In the genomic region with DNA sequence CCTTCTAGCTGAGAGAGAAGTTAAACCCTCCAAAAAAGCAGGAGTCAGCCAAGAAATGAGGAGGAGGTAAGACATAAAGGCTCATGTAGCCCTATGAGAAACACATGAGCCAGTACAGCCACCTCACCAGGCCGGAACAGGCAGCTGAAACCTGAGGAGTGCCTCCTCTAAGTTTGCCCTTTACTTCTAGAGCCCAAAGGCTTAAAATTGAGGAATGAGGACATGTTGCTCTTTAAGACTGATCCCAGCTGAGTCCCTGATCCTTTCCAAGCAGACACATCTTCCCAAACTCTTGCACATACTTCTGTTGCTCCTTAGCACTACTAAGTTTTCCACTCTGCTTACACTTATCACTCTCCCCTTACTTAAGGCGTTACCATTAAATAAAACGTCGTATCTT, we compare ENCODE assay signal across 14 cellular contexts.
DNase-seq lines count a peak whose midpoint lies in the region; ATAC-seq and TF ChIP-seq lines count a peak whose summit lies in the region.
"Had no signal": no experiment of that assay in that cellular context is flagged by ENCODE, and none has a peak within 500 bp of the region (broad histone marks: within the 10 kb centered on the region; RNA-seq: fewer than 3 reads in every experiment).

No MANE protein-coding gene starts in this region.

- peak overlapping the region in 1 of 2 donors; percentile 2 for H3K4me3 ChIP-seq in left lung
- H3K4me3 ChIP-seq in stomach smooth muscle (ENCODE audit: low read length in 2 of 2): peak overlapping the region; percentile 15 to 52
- H3K4me3 ChIP-seq in CD4-positive, alpha-beta memory T cell (ENCODE audit: low read length in 2 of 2): no peak overlapping the region
- H3K4me3 ChIP-seq: GM12878, K562, spleen had no signal

- peaks cover 0 to 16% of the 10 kb centered on the region in 2 donors for H3K36me3 ChIP-seq in left lung
- peaks cover 15 to 18% of the 10 kb centered on the region in 2 donors for H3K36me3 ChIP-seq in stomach smooth muscle (ENCODE audit: control insufficient read depth in 2 of 2, insufficient read depth in 2 of 2, low read length in 2 of 2)
- no peaks in the 10 kb centered on the region for H3K36me3 ChIP-seq in CD4-positive, alpha-beta memory T cell (ENCODE audit: insufficient read depth, low read length)

- no peaks in the 10 kb centered on the region for H3K4me1 Mint-ChIP-seq in CD4-positive, alpha-beta memory T cell

- H3K9me3 ChIP-seq in left lung: no peaks in the 10 kb centered on the region
- no peaks in the 10 kb centered on the region for H3K9me3 ChIP-seq in stomach smooth muscle (ENCODE audit: control insufficient read depth in 2 of 2, low read length in 2 of 2)
- H3K9me3 ChIP-seq in CD4-positive, alpha-beta memory T cell (ENCODE audit: control insufficient read depth in 1 of 2, low read length in 2 of 2): no peaks in the 10 kb centered on the region
- H3K9me3 ChIP-seq: spleen had no signal

- POLR2A ChIA-PET in CD4-positive, alpha-beta memory T cell (lab: Charles Lee; ENCODE audit: partially characterized antibody): no interaction called here

- DNase-seq in LHCN-M2 (ENCODE audit: low read depth): peak; percentile 51
- peak in 1 of 2 donors; percentile 15 for DNase-seq in left lung
- no peak for DNase-seq in stimulated activated CD4-positive, alpha-beta T cell treated with anti-CD3 and anti-CD28 coated beads, Interleukin-4, amount 100 ng/mL, for 1 hour
- no peak for DNase-seq in CD4-positive, alpha-beta memory T cell
- DNase-seq in activated CD4-positive, alpha-beta T cell treated with anti-CD3 and anti-CD28 coated beads for 48 hours: no peak
- DNase-seq: foreskin melanocyte, NCI-H2171, spleen had no signal

- no peaks in the 10 kb centered on the region for H3K36me3 Mint-ChIP-seq in CD4-positive, alpha-beta memory T cell

- peak; percentile 83 for ATAC-seq in left lung
- no peak for ATAC-seq in HG02970 (IDR thresholded peaks at IDR 0.05; ENCODE audit: low FRiP score, unreplicated experiment)
- ATAC-seq: GM12878, K562 had no signal

- H3K27ac ChIP-seq in cingulate gyrus (ENCODE audit: low read depth, low read length) (peak overlapping the region; percentile 57), left lung (peak overlapping the region; percentile 59 to 70), stomach smooth muscle (ENCODE audit: low read length) (peak overlapping the region; percentile 58)
- H3K27ac ChIP-seq in CD4-positive, alpha-beta memory T cell (ENCODE audit: low read depth, low read length): no peak overlapping the region

- no peak overlapping the region for H3K27ac Mint-ChIP-seq in CD4-positive, alpha-beta memory T cell

- no peak for TF ChIP-seq CTCF in left lung (IDR thresholded peaks at IDR 0.05)

- H3K9me3 Mint-ChIP-seq in CD4-positive, alpha-beta memory T cell: peaks cover 0 to 2% (median 0%) of the 10 kb centered on the region in 8 donors
- H3K9me3 Mint-ChIP-seq: brain had no signal

- intact Hi-C loops in left lung (cut with DNase I): no loop called here
- intact Hi-C loops in CD4-positive, alpha-beta memory T cell (cut with micrococcal nuclease): no loop called here

- CTCF ChIA-PET in CD4-positive, alpha-beta memory T cell (lab: Charles Lee; ENCODE audit: partially characterized antibody): no interaction called here

- peaks cover 26 to 51% of the 10 kb centered on the region in 2 donors for H3K4me1 ChIP-seq in left lung
- H3K4me1 ChIP-seq in stomach smooth muscle (ENCODE audit: control insufficient read depth, insufficient read depth, low read length): peaks cover 8% of the 10 kb centered on the region
- H3K4me1 ChIP-seq in CD4-positive, alpha-beta memory T cell (ENCODE audit: insufficient read depth, low read length): no peaks in the 10 kb centered on the region

- H3K27me3 ChIP-seq in left lung: peaks cover 0 to 6% of the 10 kb centered on the region in 2 donors
- no peaks in the 10 kb centered on the region for H3K27me3 ChIP-seq in stomach smooth muscle (ENCODE audit: control insufficient read depth in 1 of 2, insufficient read depth in 2 of 2, low read length in 2 of 2)
- H3K27me3 ChIP-seq in CD4-positive, alpha-beta memory T cell (ENCODE audit: insufficient read depth, low read length): no peaks in the 10 kb centered on the region

- no peak overlapping the region for H3K4me3 Mint-ChIP-seq in CD4-positive, alpha-beta memory T cell

- H3K27me3 Mint-ChIP-seq in CD4-positive, alpha-beta memory T cell: peaks cover 6 to 8% of the 10 kb centered on the region in 2 donors
- H3K27me3 Mint-ChIP-seq: brain had no signal

- H3K9ac ChIP-seq in stomach smooth muscle (ENCODE audit: low read length in 2 of 2): peak overlapping the region in 1 of 2 donors; percentile 37

Comparison
In these comparisons a context has a peak if more than half of its experiments do, and no peak if none do; other contexts are left out.
1. H3K4me3 ChIP-seq: peak in stomach smooth muscle (2 of 2); none in CD4-positive, alpha-beta memory T cell (0 of 2).